2 cellular contexts compared by ENCODE assay signal in the genomic region with DNA sequence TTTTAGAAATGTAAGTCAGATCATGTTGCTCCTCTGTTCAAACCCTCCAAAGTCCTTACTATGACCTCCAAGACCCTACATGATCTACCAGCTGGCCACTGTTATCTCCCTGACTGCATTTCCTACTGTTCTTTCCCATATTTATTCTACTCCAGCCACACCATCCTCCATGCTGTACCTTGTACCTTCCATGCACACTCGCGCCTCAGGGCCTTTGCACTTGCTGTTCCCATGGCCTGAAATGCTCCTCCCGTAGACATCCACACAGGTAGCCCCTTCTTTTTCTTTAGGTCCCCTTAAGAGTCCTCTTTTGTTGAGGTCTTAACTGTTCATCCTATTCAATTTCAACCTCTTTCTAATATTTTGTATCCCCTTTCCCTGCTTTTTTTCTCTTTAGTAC.
A peak's percentile ranks its signal among the peaks of the same experiment; 100 is the strongest.
TF ChIP-seq lines count a peak whose summit lies in the region.

No MANE protein-coding gene starts in this region.

TF ChIP-seq in HEK293, 187 proteins besides CTCF, POLR2A, EP300 and RAD21:
- TF ChIP-seq ZFP3 (tag by site-specific recombination; IDR thresholded peaks at IDR 0.05; ENCODE audit: low read depth) (no peak), ZNF292 (tag by site-specific recombination; IDR thresholded peaks at IDR 0.05; ENCODE audit: borderline replicate concordance, low read depth) (no peak), ZNF623 (tag by site-specific recombination; IDR thresholded peaks at IDR 0.05) (peak; percentile 94)

TF ChIP-seq in GM12878, 131 proteins besides CTCF, POLR2A, EP300 and RAD21:
- TF ChIP-seq, protein P1, sequence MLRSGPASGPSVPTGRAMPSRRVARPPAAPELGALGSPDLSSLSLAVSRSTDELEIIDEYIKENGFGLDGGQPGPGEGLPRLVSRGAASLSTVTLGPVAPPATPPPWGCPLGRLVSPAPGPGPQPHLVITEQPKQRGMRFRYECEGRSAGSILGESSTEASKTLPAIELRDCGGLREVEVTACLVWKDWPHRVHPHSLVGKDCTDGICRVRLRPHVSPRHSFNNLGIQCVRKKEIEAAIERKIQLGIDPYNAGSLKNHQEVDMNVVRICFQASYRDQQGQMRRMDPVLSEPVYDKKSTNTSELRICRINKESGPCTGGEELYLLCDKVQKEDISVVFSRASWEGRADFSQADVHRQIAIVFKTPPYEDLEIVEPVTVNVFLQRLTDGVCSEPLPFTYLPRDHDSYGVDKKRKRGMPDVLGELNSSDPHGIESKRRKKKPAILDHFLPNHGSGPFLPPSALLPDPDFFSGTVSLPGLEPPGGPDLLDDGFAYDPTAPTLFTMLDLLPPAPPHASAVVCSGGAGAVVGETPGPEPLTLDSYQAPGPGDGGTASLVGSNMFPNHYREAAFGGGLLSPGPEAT (IDR thresholded peaks at IDR 0.05; ENCODE audit: low read depth): no peak
- no peak for TF ChIP-seq CBX3 (IDR thresholded peaks at IDR 0.05; ENCODE audit: borderline replicate concordance, low read depth)
- TF ChIP-seq BRCA1 (IDR thresholded peaks at IDR 0.05; ENCODE audit: low read depth, low read length): no peak
- 0 out of 2 replicates have a peak, but pooled peaks have one; percentile 32 for TF ChIP-seq SMARCA5 (IDR thresholded peaks at IDR 0.05)
